ENCODE assay signal across 23 cellular contexts in genomic region chr6:142665393-142665792, GRCh38.
DNase-seq lines count a peak whose midpoint lies in the region; ATAC-seq and TF ChIP-seq lines count a peak whose summit lies in the region.
"Had no signal": no experiment of that assay in that cellular context is flagged by ENCODE, and none has a peak within 500 bp of the region (broad histone marks: within the 10 kb centered on the region; RNA-seq: fewer than 3 reads in every experiment).

No MANE protein-coding gene starts in this region.

- no peak overlapping the region for H3K4me3 Mint-ChIP-seq in GM23338
- H3K4me3 Mint-ChIP-seq: CD14-positive monocyte; CD4-positive, alpha-beta T cell; CD8-positive, alpha-beta memory T cell had no signal

- no peak overlapping the region for H3K27ac Mint-ChIP-seq in GM23338
- H3K27ac Mint-ChIP-seq: CD14-positive monocyte; CD4-positive, alpha-beta T cell; CD8-positive, alpha-beta memory T cell had no signal

- no peaks in the 10 kb centered on the region for H3K9me3 ChIP-seq in mucosa of descending colon
- H3K9me3 ChIP-seq: A549, BE2C had no signal

- H3K27me3 ChIP-seq in GM23338 (ENCODE audit: insufficient read depth) (no peaks in the 10 kb centered on the region), foreskin keratinocyte (no peaks in the 10 kb centered on the region)
- H3K27me3 ChIP-seq: BE2C; BLaER1 treated with 17β-estradiol and CSF1 and Interleukin-3, amounts not matched to agents 10 nM and 100 nM had no signal

- peaks cover 29% of the 10 kb centered on the region for H3K9me3 Mint-ChIP-seq in GM23338

- peaks cover 20% of the 10 kb centered on the region for H3K36me3 Mint-ChIP-seq in GM23338 (ENCODE audit: low read depth)

- H3K4me3 ChIP-seq in GM23338 (no peak overlapping the region), mucosa of descending colon (no peak overlapping the region)
- H3K4me3 ChIP-seq: A549; BLaER1 treated with 17β-estradiol and CSF1 and Interleukin-3, amounts not matched to agents 10 nM and 100 nM; GM12878 had no signal

- no peaks in the 10 kb centered on the region for H3K79me2 ChIP-seq in GM23338 (replicated peaks; ENCODE audit: insufficient read depth)

- H3K4me2 ChIP-seq in GM23338: no peak overlapping the region
- H3K4me2 ChIP-seq: A549; BLaER1 treated with 17β-estradiol and CSF1 and Interleukin-3, amounts not matched to agents 10 nM and 100 nM had no signal

- no peaks in the 10 kb centered on the region for H3K4me1 ChIP-seq in GM23338 (ENCODE audit: insufficient read depth)
- H3K4me1 ChIP-seq in mucosa of descending colon (ENCODE audit: low read depth): no peaks in the 10 kb centered on the region
- no peaks in the 10 kb centered on the region for H3K4me1 ChIP-seq in foreskin keratinocyte
- H3K4me1 ChIP-seq: A549, BE2C had no signal

- DNase-seq in GM23338 (ENCODE audit: low spot score) (no peak), left colon (no peak), mucosa of descending colon (no peak), foreskin keratinocyte (no peak), hippocampal formation (lab: John Stamatoyannopoulos, UW) (no peak)
- no peak for DNase-seq in activated effector memory CD4-positive, alpha-beta T cell treated with anti-CD3 and anti-CD28 coated beads, Interleukin-2, amount 50 U/mL, for 16 hours
- DNase-seq: 8988T; ACHN; AML-193; BE2C; CD4-positive, alpha-beta T cell; CD8-positive, alpha-beta memory T cell; DMS 273 treated with DMSO at 0.1 percent for 48 hours; DMS79; EL; GDM1; GOT3; H7; HCEC 1CT had no signal

- no peaks in the 10 kb centered on the region for H3F3A ChIP-seq in GM23338 (replicated peaks; ENCODE audit: low read depth)

- H3K36me3 ChIP-seq in GM23338 (ENCODE audit: insufficient read depth): peaks cover 16% of the 10 kb centered on the region
- no peaks in the 10 kb centered on the region for H3K36me3 ChIP-seq in mucosa of descending colon (ENCODE audit: low read depth)
- H3K36me3 ChIP-seq: BE2C; BLaER1 treated with 17β-estradiol and CSF1 and Interleukin-3, amounts not matched to agents 10 nM and 100 nM had no signal

- intact Hi-C loops in left colon (cut with DNase I, micrococcal nuclease) (no loop called here), mucosa of descending colon (cut with DNase I, micrococcal nuclease) (no loop called here)

- TF ChIP-seq CTCF in GM23338 (conservative IDR thresholded peaks at IDR 0.05; ENCODE audit: low read depth in 2 of 2): no peak
- TF ChIP-seq CTCF in mucosa of descending colon (IDR thresholded peaks at IDR 0.05): no peak
- TF ChIP-seq CTCF in foreskin keratinocyte (conservative IDR thresholded peaks at IDR 0.05): no peak

- H3K27me3 Mint-ChIP-seq in GM23338 (ENCODE audit: insufficient read depth, low read depth, poor library complexity): peaks cover 3% of the 10 kb centered on the region
- H3K27me3 Mint-ChIP-seq: CD4-positive, alpha-beta T cell had no signal

- ATAC-seq in GM23338 (no peak), left colon (peak; percentile 35), mucosa of descending colon (peak; percentile 41), foreskin keratinocyte (no peak)
- ATAC-seq: A549, GM12878 had no signal

- H3K27ac ChIP-seq in GM23338 (ENCODE audit: low read depth): no peak overlapping the region
- H3K27ac ChIP-seq in foreskin keratinocyte: no peak overlapping the region
- H3K27ac ChIP-seq: A549; BLaER1 treated with 17β-estradiol and CSF1 and Interleukin-3, amounts not matched to agents 10 nM and 100 nM had no signal

- no peaks in the 10 kb centered on the region for H4K20me1 ChIP-seq in GM23338 (replicated peaks; ENCODE audit: insufficient read depth)
- H4K20me1 ChIP-seq: BLaER1 treated with 17β-estradiol and CSF1 and Interleukin-3, amounts not matched to agents 10 nM and 100 nM had no signal

- H2AFZ ChIP-seq in GM23338: peak overlapping the region; percentile 90

- H3K9me2 ChIP-seq in GM23338 (ENCODE audit: insufficient read depth): peaks cover 3% of the 10 kb centered on the region; the same call in 1 of the 2 replicates

- no peaks in the 10 kb centered on the region for H3K4me1 Mint-ChIP-seq in GM23338
- H3K4me1 Mint-ChIP-seq: CD8-positive, alpha-beta memory T cell had no signal

TF ChIP-seq in GM23338, 12 proteins besides CTCF, POLR2A, EP300 and RAD21 (continues in another document):
- TF ChIP-seq REST (IDR thresholded peaks at IDR 0.05; ENCODE audit: unreplicated experiment) (no peak), STAT1 (IDR thresholded peaks at IDR 0.05; ENCODE audit: unreplicated experiment) (no peak), POLR2AphosphoS5 (IDR thresholded peaks at IDR 0.05; ENCODE audit: low read depth) (no peak), ZNF331 (CRISPR knock-in tag; IDR thresholded peaks at IDR 0.05; ENCODE audit: low read depth) (no peak), CREB1 (CRISPR knock-in tag; IDR thresholded peaks at IDR 0.05; ENCODE audit: low read depth) (no peak), EZH2 (IDR thresholded peaks at IDR 0.05; ENCODE audit: low read depth, unreplicated experiment) (no peak)

Comparison
In these comparisons a context has a peak if more than half of its experiments do, and no peak if none do; other contexts are left out.
1. ATAC-seq: peak in left colon (single experiment) and mucosa of descending colon (single experiment); none in GM23338 (single experiment) and foreskin keratinocyte (single experiment).